ENCODE assay signal across 13 cellular contexts in genomic region chr20:1381753-1382591, GRCh38. TPM values are rescaled to one million over a fixed set of nuclear protein-coding genes. Genes with fewer than 3 reads are reported as not detected.
DNase-seq lines count a peak whose midpoint lies in the region; ATAC-seq lines count a peak whose summit lies in the region.
"Had no signal": no experiment of that assay in that cellular context is flagged by ENCODE, and none has a peak within 500 bp of the region (broad histone marks: within the 10 kb centered on the region; RNA-seq: fewer than 3 reads in every experiment).

No MANE protein-coding gene starts in this region.

- H3K9ac ChIP-seq in stomach smooth muscle (ENCODE audit: low read length in 2 of 2): no peak overlapping the region

- H3K9me3 ChIP-seq in stomach smooth muscle (ENCODE audit: control insufficient read depth in 2 of 2, low read length in 2 of 2): no peaks in the 10 kb centered on the region

- H3K4me3 ChIP-seq in stomach smooth muscle (ENCODE audit: low read length in 2 of 2): peak overlapping the region; percentile 6 to 29

- DNase-seq in NCI-H2196 (lab: John Stamatoyannopoulos, UW; ENCODE audit: unreplicated experiment) (peak; percentile 19), NCI-H2196 treated with DMSO at 0.1 percent for 48 hours (lab: John Stamatoyannopoulos, UW; ENCODE audit: unreplicated experiment) (no peak), NCI-H510A treated with DMSO at 0.1 percent for 48 hours (lab: John Stamatoyannopoulos, UW) (peak; percentile 58), left cardiac atrium (no peak)
- no peak for DNase-seq in activated CD4-positive, CD25-positive, alpha-beta regulatory T cell treated with anti-CD3 and anti-CD28 coated beads, Interleukin-2, amount 50 U/mL, for 72 hours
- DNase-seq: activated effector memory CD4-positive, alpha-beta T cell treated with anti-CD3 and anti-CD28 coated beads, Interleukin-2, amount 50 U/mL, for 16 hours; RPMI8226; stimulated activated naive CD4-positive, alpha-beta T cell treated with Interleukin-2 at 50 U/mL for 16 hours; WERI-Rb-1 had no signal

- intact Hi-C loops in left cardiac atrium (cut with DNase I): no loop called here

- ATAC-seq in left cardiac atrium (peak; percentile 33 to 36), HG03565 (IDR thresholded peaks at IDR 0.05; ENCODE audit: unreplicated experiment) (no peak), GM18870 (IDR thresholded peaks at IDR 0.05; ENCODE audit: unreplicated experiment) (no peak)

- H3K27me3 ChIP-seq in stomach smooth muscle (ENCODE audit: control insufficient read depth in 1 of 2, insufficient read depth in 2 of 2, low read length in 2 of 2): no peaks in the 10 kb centered on the region
- H3K27me3 ChIP-seq: dorsolateral prefrontal cortex had no signal

- peaks cover 0 to 5% of the 10 kb centered on the region in 2 donors for H3K36me3 ChIP-seq in stomach smooth muscle (ENCODE audit: control insufficient read depth in 2 of 2, insufficient read depth in 2 of 2, low read length in 2 of 2)

- H3K27ac ChIP-seq in stomach smooth muscle (ENCODE audit: low read length): peak overlapping the region; percentile 60
- H3K27ac ChIP-seq: WERI-Rb-1 had no signal

- H3K4me1 ChIP-seq in stomach smooth muscle (ENCODE audit: control insufficient read depth, insufficient read depth, low read length): peaks cover 26% of the 10 kb centered on the region

RNA-seq across cellular contexts. Expression of gene FKBP1A, which starts 10.9 kb away (rescaled TPM):
- 100 to 1,000 TPM; 154 to 214 TPM for total RNA-seq in left cardiac atrium

RNA-seq across cellular contexts. Expression of gene SDCBP2, which starts 53.0 kb away (rescaled TPM):
- total RNA-seq in left cardiac atrium: 1 to 10 TPM; 1.4 to 4.4 TPM

Comparison
In these comparisons a context has a peak if more than half of its experiments do, and no peak if none do; other contexts are left out.
1. DNase-seq: peak in NCI-H2196 (single experiment) and NCI-H510A treated with DMSO at 0.1 percent for 48 hours (single experiment); none in NCI-H2196 treated with DMSO at 0.1 percent for 48 hours (single experiment), left cardiac atrium (single experiment) and activated CD4-positive, CD25-positive, alpha-beta regulatory T cell treated with anti-CD3 and anti-CD28 coated beads, Interleukin-2, amount 50 U/mL, for 72 hours (single experiment).
2. ATAC-seq: peak in left cardiac atrium (2 of 2); none in HG03565 (single experiment) and GM18870 (single experiment).